Comparison of ENCODE assay signal across 1 cellular context in the genomic region with DNA sequence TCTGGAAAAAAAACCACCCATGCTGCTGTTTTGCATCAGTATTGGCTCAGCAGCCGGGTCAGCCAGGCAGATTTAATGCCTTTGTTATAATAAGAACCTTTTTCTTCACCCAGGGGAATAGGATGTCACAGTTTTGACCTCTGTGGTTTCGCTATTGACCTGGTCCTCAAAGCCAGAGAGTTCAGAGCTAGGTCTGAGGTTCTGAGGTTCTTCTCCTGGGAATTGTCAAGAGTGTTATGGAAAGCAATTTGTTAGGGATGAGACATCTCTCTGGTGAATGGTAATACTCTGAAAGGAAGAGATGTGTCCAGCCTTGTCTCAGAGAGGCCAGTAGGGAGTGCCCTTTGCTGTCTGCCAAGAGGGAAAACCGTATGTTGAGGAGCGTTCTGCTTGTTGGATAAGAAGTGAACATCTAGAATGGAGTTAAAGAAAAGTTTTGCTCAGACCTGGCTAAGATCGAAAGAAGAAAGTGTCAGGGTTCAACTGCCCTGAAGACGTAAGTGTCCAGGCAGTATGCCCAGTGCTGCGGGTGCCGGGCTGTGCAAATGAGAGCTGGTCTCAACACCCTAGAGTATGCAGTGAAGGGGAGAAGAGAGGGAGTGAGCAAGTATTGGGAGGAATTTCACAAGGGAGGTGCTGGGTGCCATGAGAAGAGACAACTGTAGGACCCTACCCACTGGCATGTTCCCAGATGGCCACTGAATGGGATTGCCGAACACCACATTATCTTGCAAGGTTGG.
TF ChIP-seq lines count a peak whose summit lies in the region.

No MANE protein-coding gene starts in this region.

TF ChIP-seq in GM23338, 12 proteins besides CTCF, POLR2A, EP300 and RAD21 (continued from another document):
- TF ChIP-seq, protein P1, sequence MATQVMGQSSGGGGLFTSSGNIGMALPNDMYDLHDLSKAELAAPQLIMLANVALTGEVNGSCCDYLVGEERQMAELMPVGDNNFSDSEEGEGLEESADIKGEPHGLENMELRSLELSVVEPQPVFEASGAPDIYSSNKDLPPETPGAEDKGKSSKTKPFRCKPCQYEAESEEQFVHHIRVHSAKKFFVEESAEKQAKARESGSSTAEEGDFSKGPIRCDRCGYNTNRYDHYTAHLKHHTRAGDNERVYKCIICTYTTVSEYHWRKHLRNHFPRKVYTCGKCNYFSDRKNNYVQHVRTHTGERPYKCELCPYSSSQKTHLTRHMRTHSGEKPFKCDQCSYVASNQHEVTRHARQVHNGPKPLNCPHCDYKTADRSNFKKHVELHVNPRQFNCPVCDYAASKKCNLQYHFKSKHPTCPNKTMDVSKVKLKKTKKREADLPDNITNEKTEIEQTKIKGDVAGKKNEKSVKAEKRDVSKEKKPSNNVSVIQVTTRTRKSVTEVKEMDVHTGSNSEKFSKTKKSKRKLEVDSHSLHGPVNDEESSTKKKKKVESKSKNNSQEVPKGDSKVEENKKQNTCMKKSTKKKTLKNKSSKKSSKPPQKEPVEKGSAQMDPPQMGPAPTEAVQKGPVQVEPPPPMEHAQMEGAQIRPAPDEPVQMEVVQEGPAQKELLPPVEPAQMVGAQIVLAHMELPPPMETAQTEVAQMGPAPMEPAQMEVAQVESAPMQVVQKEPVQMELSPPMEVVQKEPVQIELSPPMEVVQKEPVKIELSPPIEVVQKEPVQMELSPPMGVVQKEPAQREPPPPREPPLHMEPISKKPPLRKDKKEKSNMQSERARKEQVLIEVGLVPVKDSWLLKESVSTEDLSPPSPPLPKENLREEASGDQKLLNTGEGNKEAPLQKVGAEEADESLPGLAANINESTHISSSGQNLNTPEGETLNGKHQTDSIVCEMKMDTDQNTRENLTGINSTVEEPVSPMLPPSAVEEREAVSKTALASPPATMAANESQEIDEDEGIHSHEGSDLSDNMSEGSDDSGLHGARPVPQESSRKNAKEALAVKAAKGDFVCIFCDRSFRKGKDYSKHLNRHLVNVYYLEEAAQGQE (IDR thresholded peaks at IDR 0.05; ENCODE audit: unreplicated experiment) = no peak
- TF ChIP-seq EZH2 (IDR thresholded peaks at IDR 0.05; ENCODE audit: low read depth, unreplicated experiment) (no peak), ZNF114 (CRISPR knock-in tag; IDR thresholded peaks at IDR 0.05) (no peak), JUNB (IDR thresholded peaks at IDR 0.05; ENCODE audit: unreplicated experiment) (no peak), CREB1 (CRISPR knock-in tag; IDR thresholded peaks at IDR 0.05; ENCODE audit: low read depth) (no peak), ZNF331 (CRISPR knock-in tag; IDR thresholded peaks at IDR 0.05; ENCODE audit: low read depth) (no peak), STAT1 (IDR thresholded peaks at IDR 0.05; ENCODE audit: unreplicated experiment) (no peak), EZH2phosphoT487 (IDR thresholded peaks at IDR 0.05; ENCODE audit: unreplicated experiment) (no peak), NANOG (IDR thresholded peaks at IDR 0.05; ENCODE audit: borderline replicate concordance) (no peak)
- TF ChIP-seq, protein P2, sequence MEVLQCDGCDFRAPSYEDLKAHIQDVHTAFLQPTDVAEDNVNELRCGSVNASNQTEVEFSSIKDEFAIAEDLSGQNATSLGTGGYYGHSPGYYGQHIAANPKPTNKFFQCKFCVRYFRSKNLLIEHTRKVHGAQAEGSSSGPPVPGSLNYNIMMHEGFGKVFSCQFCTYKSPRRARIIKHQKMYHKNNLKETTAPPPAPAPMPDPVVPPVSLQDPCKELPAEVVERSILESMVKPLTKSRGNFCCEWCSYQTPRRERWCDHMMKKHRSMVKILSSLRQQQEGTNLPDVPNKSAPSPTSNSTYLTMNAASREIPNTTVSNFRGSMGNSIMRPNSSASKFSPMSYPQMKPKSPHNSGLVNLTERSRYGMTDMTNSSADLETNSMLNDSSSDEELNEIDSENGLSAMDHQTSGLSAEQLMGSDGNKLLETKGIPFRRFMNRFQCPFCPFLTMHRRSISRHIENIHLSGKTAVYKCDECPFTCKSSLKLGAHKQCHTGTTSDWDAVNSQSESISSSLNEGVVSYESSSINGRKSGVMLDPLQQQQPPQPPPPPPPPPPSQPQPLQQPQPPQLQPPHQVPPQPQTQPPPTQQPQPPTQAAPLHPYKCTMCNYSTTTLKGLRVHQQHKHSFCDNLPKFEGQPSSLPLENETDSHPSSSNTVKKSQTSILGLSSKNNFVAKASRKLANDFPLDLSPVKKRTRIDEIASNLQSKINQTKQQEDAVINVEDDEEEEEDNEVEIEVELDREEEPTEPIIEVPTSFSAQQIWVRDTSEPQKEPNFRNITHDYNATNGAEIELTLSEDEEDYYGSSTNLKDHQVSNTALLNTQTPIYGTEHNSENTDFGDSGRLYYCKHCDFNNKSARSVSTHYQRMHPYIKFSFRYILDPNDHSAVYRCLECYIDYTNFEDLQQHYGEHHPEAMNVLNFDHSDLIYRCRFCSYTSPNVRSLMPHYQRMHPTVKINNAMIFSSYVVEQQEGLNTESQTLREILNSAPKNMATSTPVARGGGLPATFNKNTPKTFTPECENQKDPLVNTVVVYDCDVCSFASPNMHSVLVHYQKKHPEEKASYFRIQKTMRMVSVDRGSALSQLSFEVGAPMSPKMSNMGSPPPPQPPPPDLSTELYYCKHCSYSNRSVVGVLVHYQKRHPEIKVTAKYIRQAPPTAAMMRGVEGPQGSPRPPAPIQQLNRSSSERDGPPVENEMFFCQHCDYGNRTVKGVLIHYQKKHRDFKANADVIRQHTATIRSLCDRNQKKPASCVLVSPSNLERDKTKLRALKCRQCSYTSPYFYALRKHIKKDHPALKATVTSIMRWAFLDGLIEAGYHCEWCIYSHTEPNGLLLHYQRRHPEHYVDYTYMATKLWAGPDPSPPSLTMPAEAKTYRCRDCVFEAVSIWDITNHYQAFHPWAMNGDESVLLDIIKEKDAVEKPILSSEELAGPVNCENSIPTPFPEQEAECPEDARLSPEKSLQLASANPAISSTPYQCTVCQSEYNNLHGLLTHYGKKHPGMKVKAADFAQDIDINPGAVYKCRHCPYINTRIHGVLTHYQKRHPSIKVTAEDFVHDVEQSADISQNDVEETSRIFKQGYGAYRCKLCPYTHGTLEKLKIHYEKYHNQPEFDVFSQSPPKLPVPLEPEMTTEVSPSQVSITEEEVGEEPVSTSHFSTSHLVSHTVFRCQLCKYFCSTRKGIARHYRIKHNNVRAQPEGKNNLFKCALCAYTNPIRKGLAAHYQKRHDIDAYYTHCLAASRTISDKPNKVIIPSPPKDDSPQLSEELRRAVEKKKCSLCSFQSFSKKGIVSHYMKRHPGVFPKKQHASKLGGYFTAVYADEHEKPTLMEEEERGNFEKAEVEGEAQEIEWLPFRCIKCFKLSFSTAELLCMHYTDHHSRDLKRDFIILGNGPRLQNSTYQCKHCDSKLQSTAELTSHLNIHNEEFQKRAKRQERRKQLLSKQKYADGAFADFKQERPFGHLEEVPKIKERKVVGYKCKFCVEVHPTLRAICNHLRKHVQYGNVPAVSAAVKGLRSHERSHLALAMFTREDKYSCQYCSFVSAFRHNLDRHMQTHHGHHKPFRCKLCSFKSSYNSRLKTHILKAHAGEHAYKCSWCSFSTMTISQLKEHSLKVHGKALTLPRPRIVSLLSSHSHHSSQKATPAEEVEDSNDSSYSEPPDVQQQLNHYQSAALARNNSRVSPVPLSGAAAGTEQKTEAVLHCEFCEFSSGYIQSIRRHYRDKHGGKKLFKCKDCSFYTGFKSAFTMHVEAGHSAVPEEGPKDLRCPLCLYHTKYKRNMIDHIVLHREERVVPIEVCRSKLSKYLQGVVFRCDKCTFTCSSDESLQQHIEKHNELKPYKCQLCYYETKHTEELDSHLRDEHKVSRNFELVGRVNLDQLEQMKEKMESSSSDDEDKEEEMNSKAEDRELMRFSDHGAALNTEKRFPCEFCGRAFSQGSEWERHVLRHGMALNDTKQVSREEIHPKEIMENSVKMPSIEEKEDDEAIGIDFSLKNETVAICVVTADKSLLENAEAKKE (CRISPR knock-in tag; IDR thresholded peaks at IDR 0.05) = no peak
- TF ChIP-seq, protein P3, sequence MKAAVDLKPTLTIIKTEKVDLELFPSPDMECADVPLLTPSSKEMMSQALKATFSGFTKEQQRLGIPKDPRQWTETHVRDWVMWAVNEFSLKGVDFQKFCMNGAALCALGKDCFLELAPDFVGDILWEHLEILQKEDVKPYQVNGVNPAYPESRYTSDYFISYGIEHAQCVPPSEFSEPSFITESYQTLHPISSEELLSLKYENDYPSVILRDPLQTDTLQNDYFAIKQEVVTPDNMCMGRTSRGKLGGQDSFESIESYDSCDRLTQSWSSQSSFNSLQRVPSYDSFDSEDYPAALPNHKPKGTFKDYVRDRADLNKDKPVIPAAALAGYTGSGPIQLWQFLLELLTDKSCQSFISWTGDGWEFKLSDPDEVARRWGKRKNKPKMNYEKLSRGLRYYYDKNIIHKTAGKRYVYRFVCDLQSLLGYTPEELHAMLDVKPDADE (IDR thresholded peaks at IDR 0.05) = no peak
